In the genomic region with DNA sequence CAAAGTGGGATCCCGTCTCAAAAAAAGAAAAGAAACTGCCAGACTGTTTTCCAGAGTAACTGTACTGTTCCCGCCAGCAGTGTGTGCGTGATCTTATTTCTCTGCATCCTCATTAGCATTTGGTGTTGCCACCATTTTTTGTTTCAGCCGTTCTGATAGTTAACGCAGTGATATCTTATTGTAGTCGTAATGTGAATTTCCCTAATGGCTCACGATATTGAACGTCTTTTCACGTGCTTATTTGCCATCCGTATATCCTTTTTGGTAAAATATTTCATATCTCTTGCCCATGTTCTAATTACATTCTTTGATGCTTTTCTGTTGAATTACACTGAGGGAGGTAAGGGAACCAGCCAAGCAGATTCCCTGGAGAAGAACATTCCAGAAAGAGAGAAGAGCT, we compare ENCODE assay signal across 22 cellular contexts.
DNase-seq lines count a peak whose midpoint lies in the region; TF ChIP-seq lines count a peak whose summit lies in the region.
"Had no signal": no experiment of that assay in that cellular context is flagged by ENCODE, and none has a peak within 500 bp of the region (broad histone marks: within the 10 kb centered on the region; RNA-seq: fewer than 3 reads in every experiment).

No MANE protein-coding gene starts in this region.

- H3K4me3 ChIP-seq in A673 (ENCODE audit: low read depth, low read length, poor library complexity, severe bottlenecking) (no peak overlapping the region), brain microvascular endothelial cell (ENCODE audit: low read depth, low read length) (no peak overlapping the region), tibial artery (no peak overlapping the region)
- H3K4me3 ChIP-seq: ascending aorta, HAP-1, left ventricle myocardium inferior, ovary had no signal

- no peak for DNase-seq in A673 (ENCODE audit: low spot score)
- no peak for DNase-seq in Calu3
- DNase-seq in brain microvascular endothelial cell, result no peak
- DNase-seq in neural crest cell (ENCODE audit: low read depth, low spot score), result no peak
- DNase-seq in tibial artery, result no peak
- no peak for DNase-seq in activated T-helper 2 cell treated with anti-CD3 and anti-CD28 coated beads, Interferon-gamma antibody, Interleukin-2, Interleukin-4, amounts not matched to agents 10 μg/mL and 5 μg/mL and 100 μg/mL, durations not matched to agents 14 hours and 24 hours and 36 hours (ENCODE audit: low spot score)
- no peak for DNase-seq in NCI-H1694 (lab: John Stamatoyannopoulos, UW)
- DNase-seq: activated CD8-positive, alpha-beta memory T cell treated with anti-CD3 and anti-CD28 coated beads, Interleukin-2, amount 10 ng/mL, durations not matched to agents 7 days and 5 days; central memory CD4-positive, alpha-beta T cell; Kasumi-1; left ventricle myocardium inferior; naive B cell; NCI-H1694 treated with DMSO at 0.1 percent for 48 hours; NCI-H2171; NCI-H510A treated with DMSO at 0.1 percent for 48 hours; ovary; retina had no signal

- CTCF ChIA-PET in A673 (lab: Charles Lee), result no interaction called here
- CTCF ChIA-PET in Calu3 (lab: Charles Lee), result interaction anchor here (0.7 to 0.9 kb wide), 2 partner anchors 55 to 144 kb away, joined by 3 to 4 read pairs; no protein-coding TSS in a partner anchor

- intact Hi-C loops in A673 (cut with micrococcal nuclease; ENCODE audit: unreplicated experiment), result no loop called here
- intact Hi-C loops in Calu3 (cut with micrococcal nuclease; ENCODE audit: unreplicated experiment), result no loop called here
- intact Hi-C loops in tibial artery (cut with DNase I; ENCODE audit: low total_unique reads), result no loop called here
- intact Hi-C loops in activated T-helper 2 cell treated with anti-CD3 and anti-CD28 coated beads, Interferon-gamma antibody, Interleukin-2, Interleukin-4, amounts not matched to agents 10 μg/mL and 5 μg/mL and 100 μg/mL, durations not matched to agents 14 hours and 24 hours and 36 hours (cut with micrococcal nuclease), result no loop called here

- peak overlapping the region; percentile 99 for H3K27ac ChIP-seq in A673 (ENCODE audit: low read depth, low read length, poor library complexity, severe bottlenecking)
- H3K27ac ChIP-seq in brain microvascular endothelial cell, result peak overlapping the region; percentile 51
- H3K27ac ChIP-seq in tibial artery, result no peak overlapping the region
- H3K27ac ChIP-seq: ascending aorta, left ventricle myocardium inferior, ovary had no signal

- H3K4me1 Mint-ChIP-seq in Calu3 (ENCODE audit: low read depth, unreplicated experiment) (peaks cover 14% of the 10 kb centered on the region), neural crest cell (peaks cover 14% of the 10 kb centered on the region)
- H3K4me1 Mint-ChIP-seq in activated T-helper 2 cell treated with anti-CD3 and anti-CD28 coated beads, Interferon-gamma antibody, Interleukin-2, Interleukin-4, amounts not matched to agents 10 μg/mL and 5 μg/mL and 100 μg/mL, durations not matched to agents 14 hours and 24 hours and 36 hours (ENCODE audit: low read depth), result peaks cover 16% of the 10 kb centered on the region

- H3K27me3 ChIP-seq in A673 (replicated peaks; ENCODE audit: insufficient read depth, low read depth, low read length, poor library complexity) (no peaks in the 10 kb centered on the region), brain microvascular endothelial cell (replicated peaks) (no peaks in the 10 kb centered on the region), tibial artery (no peaks in the 10 kb centered on the region)
- H3K27me3 ChIP-seq: ascending aorta, ovary had no signal

- no TSS peak for BruUV-seq in A673 (replicated peaks; lab: Mats Ljungman, UMichigan)
- no TSS peak for BruUV-seq in Calu3 (replicated peaks; lab: Mats Ljungman, UMichigan)

- POLR2A ChIA-PET in A673 (lab: Charles Lee; ENCODE audit: low non-redundant PET), result no interaction called here

- H3K27ac Mint-ChIP-seq in Calu3 (ENCODE audit: unreplicated experiment) (peak overlapping the region; percentile 33), neural crest cell (ENCODE audit: unreplicated experiment) (peak overlapping the region; percentile 1)
- H3K27ac Mint-ChIP-seq in activated T-helper 2 cell treated with anti-CD3 and anti-CD28 coated beads, Interferon-gamma antibody, Interleukin-2, Interleukin-4, amounts not matched to agents 10 μg/mL and 5 μg/mL and 100 μg/mL, durations not matched to agents 14 hours and 24 hours and 36 hours, result no peak overlapping the region
- H3K27ac Mint-ChIP-seq: activated CD8-positive, alpha-beta memory T cell treated with anti-CD3 and anti-CD28 coated beads, Interleukin-2, amount 10 ng/mL, durations not matched to agents 7 days and 5 days; activated naive CD8-positive, alpha-beta T cell had no signal

- no peaks in the 10 kb centered on the region for H3K27me3 Mint-ChIP-seq in Calu3 (ENCODE audit: unreplicated experiment)
- H3K27me3 Mint-ChIP-seq in neural crest cell (ENCODE audit: low read depth), result no peaks in the 10 kb centered on the region
- no peaks in the 10 kb centered on the region for H3K27me3 Mint-ChIP-seq in activated T-helper 2 cell treated with anti-CD3 and anti-CD28 coated beads, Interferon-gamma antibody, Interleukin-2, Interleukin-4, amounts not matched to agents 10 μg/mL and 5 μg/mL and 100 μg/mL, durations not matched to agents 14 hours and 24 hours and 36 hours (ENCODE audit: low read depth)
- H3K27me3 Mint-ChIP-seq: activated CD4-positive, alpha-beta T cell treated with anti-CD3 and anti-CD28 coated beads, Interleukin-2, amount 10 ng/mL, durations not matched to agents 24 days and 14 days; activated CD8-positive, alpha-beta memory T cell treated with anti-CD3 and anti-CD28 coated beads, Interleukin-2, amount 10 ng/mL, durations not matched to agents 7 days and 5 days; activated naive CD8-positive, alpha-beta T cell had no signal

- H3K36me3 Mint-ChIP-seq in Calu3 (ENCODE audit: insufficient read depth, unreplicated experiment), result no peaks in the 10 kb centered on the region
- no peaks in the 10 kb centered on the region for H3K36me3 Mint-ChIP-seq in neural crest cell (ENCODE audit: low read depth)
- H3K36me3 Mint-ChIP-seq in activated T-helper 2 cell treated with anti-CD3 and anti-CD28 coated beads, Interferon-gamma antibody, Interleukin-2, Interleukin-4, amounts not matched to agents 10 μg/mL and 5 μg/mL and 100 μg/mL, durations not matched to agents 14 hours and 24 hours and 36 hours (ENCODE audit: low read depth), result no peaks in the 10 kb centered on the region
- H3K36me3 Mint-ChIP-seq: activated naive CD8-positive, alpha-beta T cell; CD14-positive monocyte had no signal

- no peak overlapping the region for H3K4me3 Mint-ChIP-seq in Calu3 (ENCODE audit: low read depth, unreplicated experiment)
- H3K4me3 Mint-ChIP-seq in neural crest cell, result no peak overlapping the region
- no peak overlapping the region for H3K4me3 Mint-ChIP-seq in activated T-helper 2 cell treated with anti-CD3 and anti-CD28 coated beads, Interferon-gamma antibody, Interleukin-2, Interleukin-4, amounts not matched to agents 10 μg/mL and 5 μg/mL and 100 μg/mL, durations not matched to agents 14 hours and 24 hours and 36 hours (ENCODE audit: low read depth)
- H3K4me3 Mint-ChIP-seq: activated CD8-positive, alpha-beta memory T cell treated with anti-CD3 and anti-CD28 coated beads, Interleukin-2, amount 10 ng/mL, durations not matched to agents 7 days and 5 days; activated naive CD8-positive, alpha-beta T cell; CD14-positive monocyte had no signal

- H3K4me1 ChIP-seq in A673 (ENCODE audit: insufficient read depth, low read length, poor library complexity, severe bottlenecking) (peaks cover 37% of the 10 kb centered on the region), tibial artery (peaks cover 0 to 17% (median 7%) of the 10 kb centered on the region in 4 donors)
- H3K4me1 ChIP-seq: HAP-1 had no signal

- TF ChIP-seq CTCF in A673 (conservative IDR thresholded peaks at IDR 0.05; ENCODE audit: low read depth, low read length) (no peak), Calu3 (IDR thresholded peaks at IDR 0.05; ENCODE audit: unreplicated experiment) (no peak), brain microvascular endothelial cell (IDR thresholded peaks at IDR 0.05; ENCODE audit: low read depth, low read length, missing control alignments) (no peak), neural crest cell (conservative IDR thresholded peaks at IDR 0.05) (no peak), tibial artery (IDR thresholded peaks at IDR 0.05) (no peak)

- H3K9me3 Mint-ChIP-seq in Calu3 (ENCODE audit: low read depth, unreplicated experiment) (no peaks in the 10 kb centered on the region), neural crest cell (peaks cover 3% of the 10 kb centered on the region)
- H3K9me3 Mint-ChIP-seq in activated T-helper 2 cell treated with anti-CD3 and anti-CD28 coated beads, Interferon-gamma antibody, Interleukin-2, Interleukin-4, amounts not matched to agents 10 μg/mL and 5 μg/mL and 100 μg/mL, durations not matched to agents 14 hours and 24 hours and 36 hours, result peaks cover 7% of the 10 kb centered on the region
- H3K9me3 Mint-ChIP-seq: activated CD4-positive, alpha-beta T cell treated with anti-CD3 and anti-CD28 coated beads, Interleukin-2, amount 10 ng/mL, durations not matched to agents 24 days and 14 days had no signal

- H3K36me3 ChIP-seq in A673 (ENCODE audit: insufficient read depth, low read length, poor library complexity, severe bottlenecking), result no peaks in the 10 kb centered on the region
- no peaks in the 10 kb centered on the region for H3K36me3 ChIP-seq in brain microvascular endothelial cell (replicated peaks)
- H3K36me3 ChIP-seq in tibial artery, result no peaks in the 10 kb centered on the region
- H3K36me3 ChIP-seq: ascending aorta, HAP-1, left ventricle myocardium inferior, ovary had no signal

- H3K9me3 ChIP-seq in A673 (ENCODE audit: low read depth, low read length, poor library complexity, severe bottlenecking) (no peaks in the 10 kb centered on the region), tibial artery (no peaks in the 10 kb centered on the region)
- H3K9me3 ChIP-seq: ascending aorta, HAP-1, left ventricle myocardium inferior, ovary had no signal

- in situ Hi-C loops in brain microvascular endothelial cell (cut with HindIII; ENCODE audit: low pct_ligation_motif_present, low sequenced_read_pairs), result no loop called here

Comparison
In these comparisons a context has a peak if more than half of its experiments do, and no peak if none do; other contexts are left out.
1. H3K27ac ChIP-seq: peak in A673 (single experiment) and brain microvascular endothelial cell (single experiment); none in tibial artery (0 of 2).